ENCODE assay signal across 12 cellular contexts in the genomic region with DNA sequence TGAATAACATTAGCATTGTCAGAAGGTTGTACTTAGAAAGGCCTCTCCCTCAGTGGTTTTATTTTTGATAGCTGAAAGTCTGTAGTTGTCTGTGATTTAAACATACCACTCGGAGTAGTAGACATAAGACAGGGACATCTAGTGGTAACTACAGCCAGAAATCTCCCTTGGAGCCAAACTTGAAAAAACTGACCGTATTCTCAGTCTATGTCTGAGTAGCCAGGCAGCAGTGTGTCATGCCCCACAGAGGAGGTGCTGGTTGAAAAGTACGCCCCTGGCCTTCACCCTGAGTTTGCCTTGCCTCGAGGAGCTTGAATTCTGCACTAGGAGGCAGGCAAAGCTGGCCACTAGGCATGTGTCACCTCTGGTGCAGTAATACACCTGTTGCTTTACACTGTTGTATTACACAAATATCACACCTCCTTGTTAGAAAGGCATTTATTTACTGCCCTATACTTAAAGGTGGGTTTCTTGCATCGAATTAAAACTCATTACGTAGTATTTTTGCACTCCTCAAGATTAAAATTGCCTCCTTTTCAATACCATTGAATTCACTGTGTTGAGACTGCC. TPM values are rescaled to one million over a fixed set of nuclear protein-coding genes. Genes with fewer than 3 reads are reported as not detected.
DNase-seq lines count a peak whose midpoint lies in the region; ATAC-seq and TF ChIP-seq lines count a peak whose summit lies in the region.
"Had no signal": no experiment of that assay in that cellular context is flagged by ENCODE, and none has a peak within 500 bp of the region (broad histone marks: within the 10 kb centered on the region; RNA-seq: fewer than 3 reads in every experiment).

No MANE protein-coding gene starts in this region.

- peak in 1 of 7 experiments; percentile 34 for DNase-seq in CD8-positive, alpha-beta T cell
- DNase-seq in astrocyte of the spinal cord (ENCODE audit: low read depth, low spot score), result peak; percentile 52
- peak; percentile 45 to 54 for DNase-seq in lung microvascular endothelial cell (ENCODE audit: low read depth in 2 of 2)
- DNase-seq in AG20443 (ENCODE audit: low spot score), result no peak
- DNase-seq in posterior vena cava (ENCODE audit: low spot score), result no peak
- DNase-seq in NCI-H128 (lab: John Stamatoyannopoulos, UW; ENCODE audit: unreplicated experiment), result no peak
- no peak for DNase-seq in medulla oblongata (ENCODE audit: extremely low spot score)
- DNase-seq: cortex of kidney, DMS 273 treated with DMSO at 0.1 percent for 48 hours, NCI-H187 had no signal

- intact Hi-C loops in CD8-positive, alpha-beta T cell (cut with DNase I, micrococcal nuclease), result loop anchor here (5.0 kb wide), 1 partner anchor 82 kb away; a partner anchor contains a TSS
- intact Hi-C loops in posterior vena cava (cut with DNase I), result no loop called here

- no peak for TF ChIP-seq CTCF in CD8-positive, alpha-beta T cell (IDR thresholded peaks at IDR 0.05)
- peak; percentile 54 for TF ChIP-seq CTCF in astrocyte of the spinal cord (IDR thresholded peaks at IDR 0.05; ENCODE audit: low read depth, low read length)

- H3K27ac Mint-ChIP-seq in CD8-positive, alpha-beta T cell, result peak overlapping the region; percentile 4

- H3K27me3 ChIP-seq in CD8-positive, alpha-beta T cell (ENCODE audit: insufficient read depth, low read length), result no peaks in the 10 kb centered on the region

- H3K4me3 Mint-ChIP-seq in CD8-positive, alpha-beta T cell, result no peak overlapping the region

- peaks cover 39% of the 10 kb centered on the region for H3K4me1 ChIP-seq in CD8-positive, alpha-beta T cell (ENCODE audit: insufficient read depth, low read length)

- no peaks in the 10 kb centered on the region for H3K9me3 ChIP-seq in CD8-positive, alpha-beta T cell (ENCODE audit: low read length)

- in situ Hi-C loops in astrocyte of the spinal cord (cut with HindIII; ENCODE audit: low sequenced_read_pairs), result no loop called here

- H3K9me3 Mint-ChIP-seq in CD8-positive, alpha-beta T cell, result no peaks in the 10 kb centered on the region

- TF ChIP-seq RAD21 in Ishikawa (IDR thresholded peaks at IDR 0.05; ENCODE audit: low read depth), result peak; percentile 17; the same call in 1 of the 2 replicates

- H3K27ac ChIP-seq in CD8-positive, alpha-beta T cell (ENCODE audit: low read depth, low read length), result no peak overlapping the region

- no peak for TF ChIP-seq EP300 in Ishikawa (IDR thresholded peaks at IDR 0.05; ENCODE audit: borderline replicate concordance)

- H3K4me1 Mint-ChIP-seq in CD8-positive, alpha-beta T cell (ENCODE audit: low read depth), result peaks cover 40% of the 10 kb centered on the region

- POLR2A ChIA-PET in CD8-positive, alpha-beta T cell (lab: Charles Lee), result interaction anchor here (0.9 kb wide), 1 partner anchor 19 kb away, joined by 3 read pairs; no protein-coding TSS in a partner anchor

- no peak for ATAC-seq in CD8-positive, alpha-beta T cell

- H3K36me3 ChIP-seq in CD8-positive, alpha-beta T cell (ENCODE audit: insufficient read depth, low read length), result peaks cover 27% of the 10 kb centered on the region

- H3K4me3 ChIP-seq in CD8-positive, alpha-beta T cell (ENCODE audit: low read depth, low read length), result no peak overlapping the region
- H3K4me3 ChIP-seq in astrocyte of the spinal cord (ENCODE audit: low read depth, low read length), result no peak overlapping the region
- H3K4me3 ChIP-seq: skin epidermis had no signal

- CTCF ChIA-PET in CD8-positive, alpha-beta T cell (lab: Charles Lee), result interaction anchor here (1.0 to 1.3 kb wide), 3 partner anchors 42 to 46 kb away, joined by 3 to 6 read pairs (median 4); no protein-coding TSS in a partner anchor

- H3K36me3 Mint-ChIP-seq in CD8-positive, alpha-beta T cell, result peaks cover 53% of the 10 kb centered on the region

- no peaks in the 10 kb centered on the region for H3K27me3 Mint-ChIP-seq in CD8-positive, alpha-beta T cell (ENCODE audit: low read depth)

TF ChIP-seq in Ishikawa, 13 proteins besides CTCF, POLR2A, EP300 and RAD21:
- TF ChIP-seq TEAD4 (IDR thresholded peaks at IDR 0.05) (no peak), EGR1 (IDR thresholded peaks at IDR 0.05) (no peak), YY1 (IDR thresholded peaks at IDR 0.05; ENCODE audit: low read depth) (no peak), TAF1 (IDR thresholded peaks at IDR 0.05; ENCODE audit: low read depth) (no peak), ZBTB7A (IDR thresholded peaks at IDR 0.05; ENCODE audit: low read depth) (no peak), TCF12 (IDR thresholded peaks at IDR 0.05; ENCODE audit: low read depth) (no peak), FOXM1 (IDR thresholded peaks at IDR 0.05; ENCODE audit: borderline replicate concordance, low read depth) (no peak), CREB1 (IDR thresholded peaks at IDR 0.05; ENCODE audit: low read depth) (no peak), CEBPB (IDR thresholded peaks at IDR 0.05) (no peak), NFIC (IDR thresholded peaks at IDR 0.05) (no peak)
- TF ChIP-seq, protein P1, sequence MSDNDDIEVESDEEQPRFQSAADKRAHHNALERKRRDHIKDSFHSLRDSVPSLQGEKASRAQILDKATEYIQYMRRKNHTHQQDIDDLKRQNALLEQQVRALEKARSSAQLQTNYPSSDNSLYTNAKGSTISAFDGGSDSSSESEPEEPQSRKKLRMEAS (IDR thresholded peaks at IDR 0.05), result no peak
- TF ChIP-seq, protein P2, sequence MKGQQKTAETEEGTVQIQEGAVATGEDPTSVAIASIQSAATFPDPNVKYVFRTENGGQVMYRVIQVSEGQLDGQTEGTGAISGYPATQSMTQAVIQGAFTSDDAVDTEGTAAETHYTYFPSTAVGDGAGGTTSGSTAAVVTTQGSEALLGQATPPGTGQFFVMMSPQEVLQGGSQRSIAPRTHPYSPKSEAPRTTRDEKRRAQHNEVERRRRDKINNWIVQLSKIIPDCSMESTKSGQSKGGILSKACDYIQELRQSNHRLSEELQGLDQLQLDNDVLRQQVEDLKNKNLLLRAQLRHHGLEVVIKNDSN (IDR thresholded peaks at IDR 0.05), result no peak
- TF ChIP-seq, protein P3, sequence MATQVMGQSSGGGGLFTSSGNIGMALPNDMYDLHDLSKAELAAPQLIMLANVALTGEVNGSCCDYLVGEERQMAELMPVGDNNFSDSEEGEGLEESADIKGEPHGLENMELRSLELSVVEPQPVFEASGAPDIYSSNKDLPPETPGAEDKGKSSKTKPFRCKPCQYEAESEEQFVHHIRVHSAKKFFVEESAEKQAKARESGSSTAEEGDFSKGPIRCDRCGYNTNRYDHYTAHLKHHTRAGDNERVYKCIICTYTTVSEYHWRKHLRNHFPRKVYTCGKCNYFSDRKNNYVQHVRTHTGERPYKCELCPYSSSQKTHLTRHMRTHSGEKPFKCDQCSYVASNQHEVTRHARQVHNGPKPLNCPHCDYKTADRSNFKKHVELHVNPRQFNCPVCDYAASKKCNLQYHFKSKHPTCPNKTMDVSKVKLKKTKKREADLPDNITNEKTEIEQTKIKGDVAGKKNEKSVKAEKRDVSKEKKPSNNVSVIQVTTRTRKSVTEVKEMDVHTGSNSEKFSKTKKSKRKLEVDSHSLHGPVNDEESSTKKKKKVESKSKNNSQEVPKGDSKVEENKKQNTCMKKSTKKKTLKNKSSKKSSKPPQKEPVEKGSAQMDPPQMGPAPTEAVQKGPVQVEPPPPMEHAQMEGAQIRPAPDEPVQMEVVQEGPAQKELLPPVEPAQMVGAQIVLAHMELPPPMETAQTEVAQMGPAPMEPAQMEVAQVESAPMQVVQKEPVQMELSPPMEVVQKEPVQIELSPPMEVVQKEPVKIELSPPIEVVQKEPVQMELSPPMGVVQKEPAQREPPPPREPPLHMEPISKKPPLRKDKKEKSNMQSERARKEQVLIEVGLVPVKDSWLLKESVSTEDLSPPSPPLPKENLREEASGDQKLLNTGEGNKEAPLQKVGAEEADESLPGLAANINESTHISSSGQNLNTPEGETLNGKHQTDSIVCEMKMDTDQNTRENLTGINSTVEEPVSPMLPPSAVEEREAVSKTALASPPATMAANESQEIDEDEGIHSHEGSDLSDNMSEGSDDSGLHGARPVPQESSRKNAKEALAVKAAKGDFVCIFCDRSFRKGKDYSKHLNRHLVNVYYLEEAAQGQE (IDR thresholded peaks at IDR 0.05; ENCODE audit: low read depth), result no peak

RNA-seq across cellular contexts. Expression of a gene that starts 20.8 kb away (rescaled TPM):
- total RNA-seq in CD8-positive, alpha-beta T cell, result 10 to 100 TPM; 22.1 to 23.0 TPM
- total RNA-seq in lung microvascular endothelial cell, result 4.8 and 6.0 TPM in 2 replicates
- total RNA-seq in posterior vena cava, result 1 to 10 TPM; 8.7 to 9.5 TPM

Comparison
In these comparisons a context has a peak if more than half of its experiments do, and no peak if none do; other contexts are left out.
1. DNase-seq: peak in astrocyte of the spinal cord (single experiment) and lung microvascular endothelial cell (2 of 2); none in AG20443 (single experiment), posterior vena cava (single experiment), NCI-H128 (single experiment) and medulla oblongata (single experiment).
2. intact Hi-C loops: an anchor here in CD8-positive, alpha-beta T cell (5.0 kb wide); none called in posterior vena cava.